1 cellular context compared by ENCODE assay signal in genomic region chr6:24723270-24723669, GRCh38.
A peak's percentile ranks its signal among the peaks of the same experiment; 100 is the strongest.
TF ChIP-seq lines count a peak whose summit lies in the region.

No MANE protein-coding gene starts in this region.

TF ChIP-seq in K562, 482 proteins besides CTCF, POLR2A, EP300 and RAD21:
- no peak for TF ChIP-seq ZNF668 (CRISPR knock-in tag; IDR thresholded peaks at IDR 0.05)
- no peak for TF ChIP-seq CEBPG (CRISPR knock-in tag; IDR thresholded peaks at IDR 0.05)
- 0 out of 4 replicates have a peak, but pooled peaks of 1 of the 2 experiments have one; percentile 32 for TF ChIP-seq CEBPG (tag; conservative IDR thresholded peaks at IDR 0.05 in 1 of 2, IDR thresholded peaks at IDR 0.05 in 1 of 2)
- no peak for TF ChIP-seq HMG20A (CRISPR knock-in tag; conservative IDR thresholded peaks at IDR 0.05)
- no peak for TF ChIP-seq ZNF518B (CRISPR knock-in tag; IDR thresholded peaks at IDR 0.05)
- no peak for TF ChIP-seq MCM7 (IDR thresholded peaks at IDR 0.05)
- no peak for TF ChIP-seq ILK (tag; IDR thresholded peaks at IDR 0.05; ENCODE audit: borderline replicate concordance, low read depth)
- TF ChIP-seq ATF3 (IDR thresholded peaks at IDR 0.05): peak; percentile 48
- TF ChIP-seq ATF3 (CRISPR knock-in tag; conservative IDR thresholded peaks at IDR 0.05): no peak
- TF ChIP-seq MCM5 (IDR thresholded peaks at IDR 0.05; ENCODE audit: low read depth): no peak
- no peak for TF ChIP-seq HMG20B (CRISPR knock-in tag; IDR thresholded peaks at IDR 0.05)
- TF ChIP-seq HDGF (IDR thresholded peaks at IDR 0.05): no peak
- TF ChIP-seq TRIM24 (IDR thresholded peaks at IDR 0.05): 0 out of 4 replicates have a peak, but pooled peaks of 1 of the 2 experiments have one; percentile 29
- TF ChIP-seq HEY1 (CRISPR knock-in tag; IDR thresholded peaks at IDR 0.05; ENCODE audit: borderline replicate concordance): no peak
- TF ChIP-seq FOXP4 (CRISPR knock-in tag; IDR thresholded peaks at IDR 0.05; ENCODE audit: borderline replicate concordance): no peak
- no peak for TF ChIP-seq THRA (IDR thresholded peaks at IDR 0.05)
- TF ChIP-seq AFF1 (IDR thresholded peaks at IDR 0.05; ENCODE audit: low read depth in 1 of 2, partially characterized antibody in 2 of 2): peak in 1 of 2 experiments; percentile 31
- TF ChIP-seq PHB2 (IDR thresholded peaks at IDR 0.05; ENCODE audit: low read depth): no peak
- no peak for TF ChIP-seq BMI1 (IDR thresholded peaks at IDR 0.05; ENCODE audit: low read length)
- no peak for TF ChIP-seq HES1 (IDR thresholded peaks at IDR 0.05; ENCODE audit: low read depth)
- TF ChIP-seq FOXP1 (CRISPR knock-in tag; IDR thresholded peaks at IDR 0.05): no peak
- no peak for TF ChIP-seq POU5F1 (IDR thresholded peaks at IDR 0.05; ENCODE audit: borderline replicate concordance, low read depth, low read length, partially characterized antibody)
- TF ChIP-seq SETDB1 (IDR thresholded peaks at IDR 0.05; ENCODE audit: low read length): no peak
- no peak for TF ChIP-seq ARID3A (IDR thresholded peaks at IDR 0.05; ENCODE audit: borderline replicate concordance, low read depth, low read length)
- TF ChIP-seq CHCHD3 (CRISPR knock-in tag; IDR thresholded peaks at IDR 0.05): no peak
- TF ChIP-seq RBM39 (optimal IDR thresholded peaks at IDR 0.05; ENCODE audit: low read depth, low read length): no peak
- no peak for TF ChIP-seq HNRNPLL (IDR thresholded peaks at IDR 0.05; ENCODE audit: low read depth, low read length, poor library complexity, severe bottlenecking)
- TF ChIP-seq ESRRA (IDR thresholded peaks at IDR 0.05; ENCODE audit: borderline replicate concordance, low read depth): no peak
- TF ChIP-seq CREB3 (tag; conservative IDR thresholded peaks at IDR 0.05; ENCODE audit: low read depth): no peak
- TF ChIP-seq ZNF318 (IDR thresholded peaks at IDR 0.05; ENCODE audit: borderline replicate concordance in 1 of 2, low read depth in 1 of 2): no peak
- TF ChIP-seq HDAC8 (tag; IDR thresholded peaks at IDR 0.05): no peak
- TF ChIP-seq RBM15 (IDR thresholded peaks at IDR 0.05; ENCODE audit: insufficient read depth, low read length): no peak
- TF ChIP-seq ZNF707 (CRISPR knock-in tag; conservative IDR thresholded peaks at IDR 0.05): no peak
- TF ChIP-seq ZNF212 (CRISPR knock-in tag; IDR thresholded peaks at IDR 0.05): no peak
- no peak for TF ChIP-seq MXI1 (IDR thresholded peaks at IDR 0.05; ENCODE audit: low read depth, low read length)
TF ChIP-seq in K562: peak in this region for 4.
